Comparison of ENCODE assay signal across 9 cellular contexts in genomic region chr21:21200103-21200938, GRCh38.
DNase-seq lines count a peak whose midpoint lies in the region; ATAC-seq lines count a peak whose summit lies in the region.
"Had no signal": no experiment of that assay in that cellular context is flagged by ENCODE, and none has a peak within 500 bp of the region (broad histone marks: within the 10 kb centered on the region; RNA-seq: fewer than 3 reads in every experiment).

No MANE protein-coding gene starts in this region.

- no peaks in the 10 kb centered on the region for H3K4me1 Mint-ChIP-seq in stimulated activated effector memory CD8-positive, alpha-beta T cell treated with anti-CD3 and anti-CD28 coated beads, Interleukin-12 subunit alpha, Interleukin-12 subunit beta, amount 100 ng/mL, for 72 hours

- DNase-seq in HS-5 (ENCODE audit: low read depth) (peak; percentile 94), left cardiac atrium (peak; percentile 47), germinal center (ENCODE audit: low spot score) (no peak), NCI-H1436 treated with DMSO at 0.1 percent for 48 hours (lab: John Stamatoyannopoulos, UW) (no peak), NCI-H2029 treated with DMSO at 0.1 percent for 48 hours (lab: John Stamatoyannopoulos, UW) (no peak)
- DNase-seq in activated CD4-positive, alpha-beta T cell treated with anti-CD3 and anti-CD28 coated beads for 48 hours, result peak; percentile 8
- no peak for DNase-seq in stimulated activated effector memory CD8-positive, alpha-beta T cell treated with anti-CD3 and anti-CD28 coated beads, Interleukin-12 subunit alpha, Interleukin-12 subunit beta, amount 100 ng/mL, for 72 hours (ENCODE audit: low spot score in 2 of 2)

- no peak overlapping the region for H3K27ac Mint-ChIP-seq in stimulated activated effector memory CD8-positive, alpha-beta T cell treated with anti-CD3 and anti-CD28 coated beads, Interleukin-12 subunit alpha, Interleukin-12 subunit beta, amount 100 ng/mL, for 72 hours
- H3K27ac Mint-ChIP-seq: memory B cell had no signal

- peak; percentile 92 to 98 for ATAC-seq in left cardiac atrium
- ATAC-seq in stimulated activated effector memory CD8-positive, alpha-beta T cell treated with anti-CD3 and anti-CD28 coated beads, Interleukin-12 subunit alpha, Interleukin-12 subunit beta, amount 100 ng/mL, for 72 hours, result peak; percentile 51
- ATAC-seq in GM21360 (IDR thresholded peaks at IDR 0.05; ENCODE audit: unreplicated experiment), result no peak

- intact Hi-C loops in left cardiac atrium (cut with DNase I), result no loop called here

- H3K9me3 Mint-ChIP-seq in stimulated activated effector memory CD8-positive, alpha-beta T cell treated with anti-CD3 and anti-CD28 coated beads, Interleukin-12 subunit alpha, Interleukin-12 subunit beta, amount 100 ng/mL, for 72 hours, result peaks cover 2% of the 10 kb centered on the region
- H3K9me3 Mint-ChIP-seq: memory B cell had no signal

- no peaks in the 10 kb centered on the region for H3K36me3 Mint-ChIP-seq in stimulated activated effector memory CD8-positive, alpha-beta T cell treated with anti-CD3 and anti-CD28 coated beads, Interleukin-12 subunit alpha, Interleukin-12 subunit beta, amount 100 ng/mL, for 72 hours
- H3K36me3 Mint-ChIP-seq: memory B cell had no signal

- no peak overlapping the region for H3K4me3 Mint-ChIP-seq in stimulated activated effector memory CD8-positive, alpha-beta T cell treated with anti-CD3 and anti-CD28 coated beads, Interleukin-12 subunit alpha, Interleukin-12 subunit beta, amount 100 ng/mL, for 72 hours
- H3K4me3 Mint-ChIP-seq: memory B cell had no signal

Comparison
In these comparisons a context has a peak if more than half of its experiments do, and no peak if none do; other contexts are left out.
1. DNase-seq: peak in HS-5 (single experiment), activated CD4-positive, alpha-beta T cell treated with anti-CD3 and anti-CD28 coated beads for 48 hours (single experiment) and left cardiac atrium (single experiment); none in stimulated activated effector memory CD8-positive, alpha-beta T cell treated with anti-CD3 and anti-CD28 coated beads, Interleukin-12 subunit alpha, Interleukin-12 subunit beta, amount 100 ng/mL, for 72 hours (0 of 2), germinal center (single experiment), NCI-H1436 treated with DMSO at 0.1 percent for 48 hours (single experiment) and NCI-H2029 treated with DMSO at 0.1 percent for 48 hours (single experiment).